In genomic region chr10:100130786-100131185, GRCh38 we compare ENCODE assay signal across 24 cellular contexts. TPM values are rescaled to one million over a fixed set of nuclear protein-coding genes. Genes with fewer than 3 reads are reported as not detected.
"Had no signal": no experiment of that assay in that cellular context is flagged by ENCODE, and none has a peak within 500 bp of the region (broad histone marks: within the 10 kb centered on the region; RNA-seq: fewer than 3 reads in every experiment).

No MANE protein-coding gene starts in this region.

- H3K4me1 ChIP-seq: esophagus squamous epithelium, foreskin keratinocyte, left ventricle myocardium inferior, testis, tibial nerve, upper lobe of right lung had no signal

- H3K9me3 ChIP-seq: neutrophil, testis, upper lobe of right lung had no signal

- DNase-seq: cerebellar nuclear complex; esophagus squamous epithelium; foreskin keratinocyte; immature natural killer cell; left ventricle myocardium inferior; mesenchymal stem cell; midbrain; naive B cell; right cardiac atrium; stimulated activated CD4-positive, alpha-beta T cell treated with anti-CD3 and anti-CD28 coated beads, Interleukin-2, amount 100 ng/mL, for 24 hours; stimulated activated CD4-positive, alpha-beta T cell treated with anti-CD3 and anti-CD28 coated beads, Interleukin-4, amount 100 ng/mL, for 4 hours; stimulated activated naive B cell treated with anti-CD40 and anti-IgM and Interleukin-4, amounts not matched to agents 10 μg/mL and 1 μg/mL and 100 μg/mL, for 72 hours; stimulated activated naive CD8-positive, alpha-beta T cell treated with anti-CD3 and anti-CD28 coated beads, Interleukin-15, amount 100 ng/mL, for 72 hours; testis; upper lobe of right lung had no signal

- H3K36me3 ChIP-seq: esophagus squamous epithelium, left ventricle myocardium inferior, neutrophil, tibial nerve, upper lobe of right lung had no signal

- H3K27ac ChIP-seq: esophagus squamous epithelium, foreskin keratinocyte, left ventricle myocardium inferior, neutrophil, testis, tibial nerve, upper lobe of right lung had no signal

- H3K27me3 ChIP-seq: testis, upper lobe of right lung had no signal

- H3K4me3 ChIP-seq: esophagus squamous epithelium, left ventricle myocardium inferior, lung, testis, tibial nerve, upper lobe of right lung had no signal

RNA-seq across cellular contexts. Expression of gene CPN1, which starts 49.1 kb away (rescaled TPM):
- total RNA-seq: epithelial cell of proximal tubule, esophagus squamous epithelium, foreskin keratinocyte, left ventricle myocardium inferior, lung, osteocyte, posterior vena cava, right cardiac atrium, subcutaneous adipose tissue, tibial nerve, upper lobe of right lung had no signal
- polyA plus RNA-seq: foreskin keratinocyte, immature natural killer cell, keratinocyte, lung, neural cell, right cardiac atrium had no signal
